ENCODE assay signal across 11 cellular contexts in genomic region chr19:4557186-4557970, GRCh38. TPM values are rescaled to one million over a fixed set of nuclear protein-coding genes. Genes with fewer than 3 reads are reported as not detected.
A peak's percentile ranks its signal among the peaks of the same experiment; 100 is the strongest.
DNase-seq lines count a peak whose midpoint lies in the region; ATAC-seq and TF ChIP-seq lines count a peak whose summit lies in the region.
"Had no signal": no experiment of that assay in that cellular context is flagged by ENCODE, and none has a peak within 500 bp of the region (broad histone marks: within the 10 kb centered on the region; RNA-seq: fewer than 3 reads in every experiment).

No MANE protein-coding gene starts in this region.

- peak; percentile 30 to 67 for TF ChIP-seq CTCF in Caco-2 (IDR thresholded peaks at IDR 0.05; ENCODE audit: insufficient read depth in 1 of 2, low read depth in 1 of 2, low read length in 1 of 2, severe bottlenecking in 1 of 2, unreplicated experiment in 1 of 2)
- TF ChIP-seq CTCF in GM23338 (conservative IDR thresholded peaks at IDR 0.05; ENCODE audit: low read depth in 2 of 2) = peak; percentile 50 to 62
- TF ChIP-seq CTCF in right atrium auricular region (IDR thresholded peaks at IDR 0.05) = no peak

- H4K20me1 ChIP-seq in GM23338 (replicated peaks; ENCODE audit: insufficient read depth) = peaks cover 17% of the 10 kb centered on the region

- peaks cover 9% of the 10 kb centered on the region; the same call in 1 of the 2 replicates for H3F3A ChIP-seq in GM23338 (replicated peaks; ENCODE audit: low read depth)

- peak overlapping the region; percentile 62 for H3K4me3 Mint-ChIP-seq in Caco-2 (ENCODE audit: unreplicated experiment)
- H3K4me3 Mint-ChIP-seq in GM23338 = no peak overlapping the region; the same call in 2 of the 3 replicates

- no peaks in the 10 kb centered on the region for H3K36me3 ChIP-seq in Caco-2 (ENCODE audit: control insufficient read depth, insufficient read depth, low read length)
- peaks cover 4% of the 10 kb centered on the region for H3K36me3 ChIP-seq in GM23338 (ENCODE audit: insufficient read depth)
- peaks cover under 1% of the 10 kb centered on the region for H3K36me3 ChIP-seq in right atrium auricular region

- peak; percentile 61 to 72 for DNase-seq in Caco-2
- peak; percentile 48 for DNase-seq in GM23338 (ENCODE audit: low spot score)
- peak; percentile 20 to 50 for DNase-seq in activated CD4-positive, alpha-beta T cell treated with anti-CD3 and anti-CD28 coated beads, Interleukin-2, amount 50 U/mL, for 48 hours
- no peak for DNase-seq in right atrium auricular region (ENCODE audit: low spot score)
- no peak for DNase-seq in effector CD4-positive, alpha-beta T cell
- DNase-seq in inferior parietal cortex (ENCODE audit: extremely low spot score) = no peak
- DNase-seq: NCI-H2107, occipital lobe had no signal

- H3K4me2 ChIP-seq in GM23338 = no peak overlapping the region

- H3K27me3 Mint-ChIP-seq in Caco-2 (ENCODE audit: insufficient read depth, unreplicated experiment) = peaks cover 4% of the 10 kb centered on the region
- H3K27me3 Mint-ChIP-seq in GM23338 (ENCODE audit: insufficient read depth, low read depth, poor library complexity) = peaks cover 18% of the 10 kb centered on the region

- H3K4me1 Mint-ChIP-seq in Caco-2 (ENCODE audit: low read depth, unreplicated experiment) (peaks cover 7% of the 10 kb centered on the region), GM23338 (peaks cover 7% of the 10 kb centered on the region; the same call in 2 of the 3 replicates)

- no peaks in the 10 kb centered on the region for H3K79me2 ChIP-seq in GM23338 (replicated peaks; ENCODE audit: insufficient read depth)

- H3K4me1 ChIP-seq in Caco-2 = peaks cover 11% of the 10 kb centered on the region; the same call in 1 of the 2 replicates
- H3K4me1 ChIP-seq in GM23338 (ENCODE audit: insufficient read depth) = no peaks in the 10 kb centered on the region; the same call in 1 of the 2 replicates
- H3K4me1 ChIP-seq in right atrium auricular region = peaks cover 0 to 15% of the 10 kb centered on the region in 2 donors

- POLR2A ChIA-PET in Caco-2 (lab: Charles Lee) = no interaction called here

- H3K9me3 ChIP-seq in Caco-2 (no peaks in the 10 kb centered on the region), right atrium auricular region (no peaks in the 10 kb centered on the region)

- intact Hi-C loops in Caco-2 (cut with micrococcal nuclease; ENCODE audit: unreplicated experiment) = loop anchor here (2.0 kb wide), 1 partner anchor 79 kb away; no protein-coding TSS in a partner anchor

- H3K36me3 Mint-ChIP-seq in Caco-2 (ENCODE audit: insufficient read depth, unreplicated experiment) (peaks cover 5% of the 10 kb centered on the region), GM23338 (ENCODE audit: low read depth) (peaks cover 31% of the 10 kb centered on the region)

- ATAC-seq in GM23338 (peak; percentile 42), GM21723 (IDR thresholded peaks at IDR 0.05; ENCODE audit: unreplicated experiment) (no peak), HG02623 (IDR thresholded peaks at IDR 0.05; ENCODE audit: unreplicated experiment) (no peak)

- no TSS peak for BruUV-seq in Caco-2 (replicated peaks; lab: Mats Ljungman, UMichigan)

- no peak overlapping the region for H3K27ac ChIP-seq in GM23338 (ENCODE audit: low read depth)
- no peak overlapping the region for H3K27ac ChIP-seq in right atrium auricular region

- CTCF ChIA-PET in Caco-2 (lab: Charles Lee) = no interaction called here

- no peaks in the 10 kb centered on the region for H3K27me3 ChIP-seq in Caco-2 (replicated peaks; ENCODE audit: control insufficient read depth, insufficient read depth, low read length)
- no peaks in the 10 kb centered on the region for H3K27me3 ChIP-seq in GM23338 (ENCODE audit: insufficient read depth)
- no peaks in the 10 kb centered on the region for H3K27me3 ChIP-seq in right atrium auricular region

- H3K9me3 Mint-ChIP-seq in Caco-2 (ENCODE audit: unreplicated experiment) = peaks cover 11% of the 10 kb centered on the region
- no peaks in the 10 kb centered on the region for H3K9me3 Mint-ChIP-seq in GM23338

- peak overlapping the region; percentile 33 for H3K27ac Mint-ChIP-seq in Caco-2 (ENCODE audit: unreplicated experiment)
- no peak overlapping the region; the same call in 1 of the 2 replicates for H3K27ac Mint-ChIP-seq in GM23338

- no peak overlapping the region for H2AFZ ChIP-seq in GM23338

- H3K9me2 ChIP-seq in GM23338 (ENCODE audit: insufficient read depth) = no peaks in the 10 kb centered on the region

- H3K4me3 ChIP-seq in Caco-2 (ENCODE audit: low read depth, low read length) (no peak overlapping the region), GM23338 (no peak overlapping the region), right atrium auricular region (peak overlapping the region; percentile 18 to 49)

TF ChIP-seq in GM23338, 12 proteins besides CTCF, POLR2A, EP300 and RAD21:
- TF ChIP-seq ETS1 (IDR thresholded peaks at IDR 0.05) = no peak
- TF ChIP-seq STAT1 (IDR thresholded peaks at IDR 0.05; ENCODE audit: unreplicated experiment) = no peak

RNA-seq across cellular contexts. Expression of gene SEMA6B, which starts 2.1 kb away (rescaled TPM):
- total RNA-seq in Caco-2 (2022) = 0.39 and 0.44 TPM in 2 replicates
- total RNA-seq in GM23338 (2014; rRNA removed; shearing (Covaris generic)) = 39.8 and 42.7 TPM in 2 replicates
- polyA plus RNA-seq in GM23338 (2016; fragmentation: Nextera tagmentation; extraction: Ambion mirVana) = 5.3 and 6.9 TPM in 2 replicates
- total RNA-seq in right atrium auricular region = 10 to 100 TPM in 1 of 2 donors, 1 to 10 TPM in 1; 3.9 to 10.8 TPM

RNA-seq across cellular contexts. Expression of gene LRG1, which starts 17.5 kb away (rescaled TPM):
- total RNA-seq in Caco-2 (2022) (0.32 and 0.61 TPM in 2 replicates), right atrium auricular region (under 1 TPM in 1 of 2 donors, not detected in 1; 0.67 TPM)
- total RNA-seq in GM23338 (2014; rRNA removed; shearing (Covaris generic)) = 0.45 and 0.54 TPM in 2 replicates
- polyA plus RNA-seq in GM23338 (2016; fragmentation: Nextera tagmentation; extraction: Ambion mirVana) = 0.21 and 0.43 TPM in 2 replicates
- total RNA-seq: occipital lobe had no signal

RNA-seq across cellular contexts. Expression of gene PLIN5, which starts 22.4 kb away (rescaled TPM):
- total RNA-seq in Caco-2 (2022) (0.73 and 0.84 TPM in 2 replicates), right atrium auricular region (10 to 100 TPM; 21.4 to 43.6 TPM)
- total RNA-seq in GM23338 (2014; rRNA removed; shearing (Covaris generic)) = 0.47 and 3.5 TPM in 2 replicates
- polyA plus RNA-seq in GM23338 (2016; fragmentation: Nextera tagmentation; extraction: Ambion mirVana) = 1.5 and 1.9 TPM in 2 replicates
- total RNA-seq: astrocyte had no signal

RNA-seq across cellular contexts. Expression of gene PLIN4, which starts 39.1 kb away (rescaled TPM):
- total RNA-seq in Caco-2 (2022) (0.09 and 0.21 TPM in 2 replicates), right atrium auricular region (100 to 1,000 TPM; 104 to 156 TPM)
- total RNA-seq in GM23338 (2014; rRNA removed; shearing (Covaris generic)) = 0.59 and 0.70 TPM in 2 replicates
- 0.19 and 0.21 TPM in 2 replicates for polyA plus RNA-seq in GM23338 (2016; fragmentation: Nextera tagmentation; extraction: Ambion mirVana)

Comparison
In these comparisons a context has a peak if more than half of its experiments do, and no peak if none do; other contexts are left out.
1. DNase-seq: peak in Caco-2 (2 of 2), GM23338 (single experiment) and activated CD4-positive, alpha-beta T cell treated with anti-CD3 and anti-CD28 coated beads, Interleukin-2, amount 50 U/mL, for 48 hours (2 of 2); none in right atrium auricular region (single experiment), effector CD4-positive, alpha-beta T cell (single experiment) and inferior parietal cortex (single experiment).
2. H3K4me3 ChIP-seq: peak in right atrium auricular region (2 of 2); none in Caco-2 (single experiment) and GM23338 (single experiment).
3. CTCF ChIP-seq: peak in Caco-2 (2 of 2) and GM23338 (2 of 2); none in right atrium auricular region (0 of 2).